In genomic region chr4:56818797-56819196, GRCh38 we compare ENCODE assay signal across 2 cellular contexts.
TF ChIP-seq lines count a peak whose summit lies in the region.

No MANE protein-coding gene starts in this region.

TF ChIP-seq in WTC11, 78 proteins besides CTCF, POLR2A, EP300 and RAD21:
- peak; percentile 88 for TF ChIP-seq PRDM15 (CRISPR knock-in tag; IDR thresholded peaks at IDR 0.05)
- TF ChIP-seq ATF6 (CRISPR knock-in tag; IDR thresholded peaks at IDR 0.05) = no peak
- no peak for TF ChIP-seq JUN (CRISPR knock-in tag; IDR thresholded peaks at IDR 0.05)
- TF ChIP-seq ZNF138 (CRISPR knock-in tag; conservative IDR thresholded peaks at IDR 0.05) = no peak
- no peak for TF ChIP-seq AFF4 (CRISPR knock-in tag; IDR thresholded peaks at IDR 0.05; ENCODE audit: borderline replicate concordance)

TF ChIP-seq in H1, 55 proteins besides CTCF, POLR2A, EP300 and RAD21:
- TF ChIP-seq KDM5A (IDR thresholded peaks at IDR 0.05; ENCODE audit: low read length) (no peak), CBX8 (IDR thresholded peaks at IDR 0.05; ENCODE audit: borderline replicate concordance, low read depth, low read length) (no peak), KDM4A (IDR thresholded peaks at IDR 0.05; ENCODE audit: low read depth, low read length, severe bottlenecking) (no peak), SIRT6 (IDR thresholded peaks at IDR 0.05; ENCODE audit: low read length) (no peak), SP1 (IDR thresholded peaks at IDR 0.05; ENCODE audit: low read depth, low read length) (0 out of 2 replicates have a peak, but pooled peaks have one; percentile 54), YY1 (IDR thresholded peaks at IDR 0.05; ENCODE audit: low read depth, low read length) (no peak)
